8 cellular contexts compared by ENCODE assay signal in genomic region chr1:155002479-155003226, GRCh38. TPM values are rescaled to one million over a fixed set of nuclear protein-coding genes. Genes with fewer than 3 reads are reported as not detected.
DNase-seq lines count a peak whose midpoint lies in the region; TF ChIP-seq lines count a peak whose summit lies in the region.

Gene ZBTB7B (plus strand): TSS chr1:155002802. CDS start chr1:155014661, 11,859 bp downstream.

- peaks cover 2% of the 10 kb centered on the region for H3K36me3 Mint-ChIP-seq in IgD-negative memory B cell
- peaks cover 19% of the 10 kb centered on the region for H3K36me3 Mint-ChIP-seq in activated T-helper 2 cell treated with anti-CD3 and anti-CD28 coated beads, Interferon-gamma antibody, Interleukin-2, Interleukin-4, amounts not matched to agents 10 μg/mL and 5 μg/mL and 100 μg/mL, durations not matched to agents 14 hours and 24 hours and 36 hours (ENCODE audit: low read depth)

- H3K4me3 ChIP-seq in cardiac muscle cell (peak within 1 kb of the TSS; percentile 75), parathyroid adenoma (ENCODE audit: low read depth, low read length) (peak within 1 kb of the TSS; percentile 99)

- peak within 1 kb of the TSS; percentile 73 for H2AFZ ChIP-seq in parathyroid adenoma

- H3K79me2 ChIP-seq in parathyroid adenoma, result peaks cover 7% of the 10 kb centered on the region

- no peaks in the 10 kb centered on the region for H3K9me3 Mint-ChIP-seq in IgD-negative memory B cell
- no peaks in the 10 kb centered on the region for H3K9me3 Mint-ChIP-seq in activated T-helper 2 cell treated with anti-CD3 and anti-CD28 coated beads, Interferon-gamma antibody, Interleukin-2, Interleukin-4, amounts not matched to agents 10 μg/mL and 5 μg/mL and 100 μg/mL, durations not matched to agents 14 hours and 24 hours and 36 hours

- H3K4me2 ChIP-seq in parathyroid adenoma (ENCODE audit: low read length), result peak within 1 kb of the TSS; percentile 99

- peak within 1 kb of the TSS; percentile 95 to 99 (median 96) for H3K4me3 Mint-ChIP-seq in IgD-negative memory B cell
- H3K4me3 Mint-ChIP-seq in activated T-helper 2 cell treated with anti-CD3 and anti-CD28 coated beads, Interferon-gamma antibody, Interleukin-2, Interleukin-4, amounts not matched to agents 10 μg/mL and 5 μg/mL and 100 μg/mL, durations not matched to agents 14 hours and 24 hours and 36 hours (ENCODE audit: low read depth), result peak within 1 kb of the TSS; percentile 97

- DNase-seq in NCI-H2107 (lab: John Stamatoyannopoulos, UW), result peak; percentile 73
- DNase-seq in NCI-H2107 treated with DMSO at 0.1 percent for 48 hours (lab: John Stamatoyannopoulos, UW; ENCODE audit: unreplicated experiment), result no peak
- no peak for DNase-seq in activated T-helper 2 cell treated with anti-CD3 and anti-CD28 coated beads, Interferon-gamma antibody, Interleukin-2, Interleukin-4, amounts not matched to agents 10 μg/mL and 5 μg/mL and 100 μg/mL, durations not matched to agents 14 hours and 24 hours and 36 hours (ENCODE audit: low spot score)
- DNase-seq in cardiac muscle cell (ENCODE audit: low read depth in 1 of 2, low spot score in 1 of 2), result peak; percentile 47
- DNase-seq in activated gamma-delta T cell treated with Interleukin-2 at 50 U/mL for 16 hours, result no peak
- DNase-seq in hippocampal formation (lab: John Stamatoyannopoulos, UW), result no peak

- H3K9ac ChIP-seq in parathyroid adenoma, result peak within 1 kb of the TSS; percentile 67

- no peaks in the 10 kb centered on the region for H3K27me3 Mint-ChIP-seq in IgD-negative memory B cell
- no peaks in the 10 kb centered on the region for H3K27me3 Mint-ChIP-seq in activated T-helper 2 cell treated with anti-CD3 and anti-CD28 coated beads, Interferon-gamma antibody, Interleukin-2, Interleukin-4, amounts not matched to agents 10 μg/mL and 5 μg/mL and 100 μg/mL, durations not matched to agents 14 hours and 24 hours and 36 hours (ENCODE audit: low read depth)

- H3K4me1 ChIP-seq in cardiac muscle cell (ENCODE audit: low read depth), result peaks cover 10% of the 10 kb centered on the region
- H3K4me1 ChIP-seq in parathyroid adenoma, result peaks cover 5% of the 10 kb centered on the region

- intact Hi-C loops in activated T-helper 2 cell treated with anti-CD3 and anti-CD28 coated beads, Interferon-gamma antibody, Interleukin-2, Interleukin-4, amounts not matched to agents 10 μg/mL and 5 μg/mL and 100 μg/mL, durations not matched to agents 14 hours and 24 hours and 36 hours (cut with micrococcal nuclease), result loop anchor here (5.0 to 10.0 kb wide), 4 partner anchors 48 to 445 kb away; partner anchors contain the start of genes PBXIP1 and UBE2Q1

- TF ChIP-seq CTCF in cardiac muscle cell (IDR thresholded peaks at IDR 0.05; ENCODE audit: low read depth, low read length) (no peak), parathyroid adenoma (IDR thresholded peaks at IDR 0.05) (no peak)

- H3K27me3 ChIP-seq in cardiac muscle cell (no peaks in the 10 kb centered on the region), parathyroid adenoma (ENCODE audit: control insufficient read depth, insufficient read depth, low read length) (no peaks in the 10 kb centered on the region)

- peak within 1 kb of the TSS; percentile 85 for H3K27ac ChIP-seq in cardiac muscle cell
- peak within 1 kb of the TSS; percentile 94 for H3K27ac ChIP-seq in parathyroid adenoma

- H3K36me3 ChIP-seq in cardiac muscle cell (no peaks in the 10 kb centered on the region), parathyroid adenoma (ENCODE audit: control insufficient read depth, insufficient read depth, low read length) (no peaks in the 10 kb centered on the region)

- peak within 1 kb of the TSS; percentile 92 to 94 (median 93) for H3K27ac Mint-ChIP-seq in IgD-negative memory B cell
- peak within 1 kb of the TSS; percentile 97 for H3K27ac Mint-ChIP-seq in activated T-helper 2 cell treated with anti-CD3 and anti-CD28 coated beads, Interferon-gamma antibody, Interleukin-2, Interleukin-4, amounts not matched to agents 10 μg/mL and 5 μg/mL and 100 μg/mL, durations not matched to agents 14 hours and 24 hours and 36 hours

- peaks cover 28 to 32% (median 31%) of the 10 kb centered on the region in 3 donors for H3K4me1 Mint-ChIP-seq in IgD-negative memory B cell
- peaks cover 43% of the 10 kb centered on the region for H3K4me1 Mint-ChIP-seq in activated T-helper 2 cell treated with anti-CD3 and anti-CD28 coated beads, Interferon-gamma antibody, Interleukin-2, Interleukin-4, amounts not matched to agents 10 μg/mL and 5 μg/mL and 100 μg/mL, durations not matched to agents 14 hours and 24 hours and 36 hours (ENCODE audit: low read depth)

- H3K9me3 ChIP-seq in cardiac muscle cell (ENCODE audit: low read depth) (no peaks in the 10 kb centered on the region), parathyroid adenoma (ENCODE audit: control insufficient read depth, low read length) (no peaks in the 10 kb centered on the region)

RNA-seq across cellular contexts. Expression of gene ZBTB7B, which starts in this region (rescaled TPM):
- polyA plus RNA-seq in IgD-negative memory B cell (7.7 TPM), cardiac muscle cell (4.6 and 4.7 TPM in 2 replicates)
- total RNA-seq in activated T-helper 2 cell treated with anti-CD3 and anti-CD28 coated beads, Interferon-gamma antibody, Interleukin-2, Interleukin-4, amounts not matched to agents 10 μg/mL and 5 μg/mL and 100 μg/mL, durations not matched to agents 14 hours and 24 hours and 36 hours, result 147 and 154 TPM in 2 replicates
- 25.5 and 25.6 TPM in 2 replicates for total RNA-seq in cardiac muscle cell

Comparison
In these comparisons a context has a peak if more than half of its experiments do, and no peak if none do; other contexts are left out.
1. DNase-seq: peak in NCI-H2107 (single experiment) and cardiac muscle cell (2 of 2); none in NCI-H2107 treated with DMSO at 0.1 percent for 48 hours (single experiment), activated T-helper 2 cell treated with anti-CD3 and anti-CD28 coated beads, Interferon-gamma antibody, Interleukin-2, Interleukin-4, amounts not matched to agents 10 μg/mL and 5 μg/mL and 100 μg/mL, durations not matched to agents 14 hours and 24 hours and 36 hours (single experiment), activated gamma-delta T cell treated with Interleukin-2 at 50 U/mL for 16 hours (single experiment) and hippocampal formation (0 of 2).